ENCODE assay signal across 9 cellular contexts in the genomic region with DNA sequence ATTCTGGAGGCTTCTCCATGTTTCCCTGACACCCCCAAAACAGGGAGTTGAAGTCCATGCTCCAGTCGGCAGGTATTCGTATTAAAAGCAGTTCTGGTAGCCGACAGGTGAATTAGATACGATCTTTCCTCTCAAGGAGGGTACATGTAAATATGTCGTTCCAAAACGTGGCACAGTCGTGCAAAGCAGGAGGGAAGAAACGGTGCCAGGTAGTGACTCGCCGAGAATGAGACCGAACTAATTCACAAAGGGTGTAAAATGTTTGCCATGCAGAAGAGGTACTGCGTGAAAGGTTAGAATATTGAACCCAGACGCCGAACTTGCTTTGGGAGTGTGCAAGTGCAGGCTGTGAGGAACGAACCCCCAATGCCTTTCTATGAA. TPM values are rescaled to one million over a fixed set of nuclear protein-coding genes. Genes with fewer than 3 reads are reported as not detected.
A peak's percentile ranks its signal among the peaks of the same experiment; 100 is the strongest.
DNase-seq lines count a peak whose midpoint lies in the region; ATAC-seq lines count a peak whose summit lies in the region.
"Had no signal": no experiment of that assay in that cellular context is flagged by ENCODE, and none has a peak within 500 bp of the region (broad histone marks: within the 10 kb centered on the region; RNA-seq: fewer than 3 reads in every experiment).

No MANE protein-coding gene starts in this region.

- peak overlapping the region; percentile 8 for H3K27ac ChIP-seq in iPS-18a (ENCODE audit: low read length)

- no peak for ATAC-seq in activated CD8-positive, alpha-beta memory T cell treated with anti-CD3 and anti-CD28 coated beads, Interleukin-2, amount 10 ng/mL, durations not matched to agents 7 days and 5 days
- ATAC-seq in activated T-helper 17 cell treated with anti-CD3 and anti-CD28 coated beads, Interleukin-2, amount 50 U/mL, for 72 hours (replicated peaks): no peak
- no peak for ATAC-seq in stimulated activated naive CD8-positive, alpha-beta T cell treated with anti-CD3 and anti-CD28 coated beads, Interleukin-15, amount 100 ng/mL, for 72 hours
- ATAC-seq in GM21360 (IDR thresholded peaks at IDR 0.05; ENCODE audit: unreplicated experiment) (no peak), GM21576 (IDR thresholded peaks at IDR 0.05; ENCODE audit: unreplicated experiment) (no peak)

- CTCF ChIA-PET in activated CD8-positive, alpha-beta memory T cell treated with anti-CD3 and anti-CD28 coated beads, Interleukin-2, amount 10 ng/mL, durations not matched to agents 7 days and 5 days (lab: Charles Lee): interaction anchor here (0.7 kb wide), 1 partner anchor 10 kb away, joined by 3 read pairs; no protein-coding TSS in a partner anchor

- H3K4me3 ChIP-seq in iPS-18a (ENCODE audit: low read length): peak overlapping the region; percentile 100

- H3K4me1 Mint-ChIP-seq in activated CD8-positive, alpha-beta memory T cell treated with anti-CD3 and anti-CD28 coated beads, Interleukin-2, amount 10 ng/mL, durations not matched to agents 7 days and 5 days: peaks cover 30% of the 10 kb centered on the region
- peaks cover 5% of the 10 kb centered on the region for H3K4me1 Mint-ChIP-seq in activated T-helper 17 cell treated with anti-CD3 and anti-CD28 coated beads, Interleukin-2, amount 50 U/mL, for 72 hours
- peaks cover 28% of the 10 kb centered on the region for H3K4me1 Mint-ChIP-seq in stimulated activated naive CD8-positive, alpha-beta T cell treated with anti-CD3 and anti-CD28 coated beads, Interleukin-15, amount 100 ng/mL, for 72 hours

- no peaks in the 10 kb centered on the region for H3K9me3 Mint-ChIP-seq in activated CD8-positive, alpha-beta memory T cell treated with anti-CD3 and anti-CD28 coated beads, Interleukin-2, amount 10 ng/mL, durations not matched to agents 7 days and 5 days (ENCODE audit: low read depth)
- H3K9me3 Mint-ChIP-seq in activated T-helper 17 cell treated with anti-CD3 and anti-CD28 coated beads, Interleukin-2, amount 50 U/mL, for 72 hours: no peaks in the 10 kb centered on the region
- no peaks in the 10 kb centered on the region for H3K9me3 Mint-ChIP-seq in stimulated activated naive CD8-positive, alpha-beta T cell treated with anti-CD3 and anti-CD28 coated beads, Interleukin-15, amount 100 ng/mL, for 72 hours

- H3K36me3 ChIP-seq in iPS-18a (ENCODE audit: control insufficient read depth, low read depth, low read length): peaks cover 41% of the 10 kb centered on the region

- H3K36me3 Mint-ChIP-seq in activated CD8-positive, alpha-beta memory T cell treated with anti-CD3 and anti-CD28 coated beads, Interleukin-2, amount 10 ng/mL, durations not matched to agents 7 days and 5 days: peaks cover 24% of the 10 kb centered on the region
- H3K36me3 Mint-ChIP-seq in activated T-helper 17 cell treated with anti-CD3 and anti-CD28 coated beads, Interleukin-2, amount 50 U/mL, for 72 hours (ENCODE audit: low read depth): peaks cover 58% of the 10 kb centered on the region

- H3K9me3 ChIP-seq in iPS-18a (ENCODE audit: control insufficient read depth, low read depth, low read length): no peaks in the 10 kb centered on the region

- H3K4me3 Mint-ChIP-seq in activated CD8-positive, alpha-beta memory T cell treated with anti-CD3 and anti-CD28 coated beads, Interleukin-2, amount 10 ng/mL, durations not matched to agents 7 days and 5 days: peak overlapping the region; percentile 99
- peak overlapping the region; percentile 95 for H3K4me3 Mint-ChIP-seq in activated T-helper 17 cell treated with anti-CD3 and anti-CD28 coated beads, Interleukin-2, amount 50 U/mL, for 72 hours
- H3K4me3 Mint-ChIP-seq in stimulated activated naive CD8-positive, alpha-beta T cell treated with anti-CD3 and anti-CD28 coated beads, Interleukin-15, amount 100 ng/mL, for 72 hours: peak overlapping the region; percentile 94 to 99

- peak overlapping the region; percentile 92 for H3K9ac ChIP-seq in iPS-18a (ENCODE audit: low read length)

- peaks cover 2% of the 10 kb centered on the region for H3K4me1 ChIP-seq in iPS-18a (ENCODE audit: control insufficient read depth, low read depth, low read length)

- DNase-seq in activated CD8-positive, alpha-beta memory T cell treated with anti-CD3 and anti-CD28 coated beads, Interleukin-2, amount 10 ng/mL, durations not matched to agents 7 days and 5 days: no peak
- DNase-seq in activated CD8-positive, alpha-beta memory T cell treated with anti-CD3 and anti-CD28 coated beads, Interleukin-2, amount 50 U/mL, for 48 hours: no peak
- no peak for DNase-seq in stimulated activated naive CD8-positive, alpha-beta T cell treated with anti-CD3 and anti-CD28 coated beads, Interleukin-15, amount 100 ng/mL, for 72 hours
- DNase-seq in activated CD4-positive, alpha-beta T cell treated with anti-CD3 and anti-CD28 coated beads for 1 hour: no peak

- H3K27me3 ChIP-seq in iPS-18a (ENCODE audit: control insufficient read depth, insufficient read depth, low read length): no peaks in the 10 kb centered on the region

- no peaks in the 10 kb centered on the region for H3K27me3 Mint-ChIP-seq in activated CD8-positive, alpha-beta memory T cell treated with anti-CD3 and anti-CD28 coated beads, Interleukin-2, amount 10 ng/mL, durations not matched to agents 7 days and 5 days
- H3K27me3 Mint-ChIP-seq in activated T-helper 17 cell treated with anti-CD3 and anti-CD28 coated beads, Interleukin-2, amount 50 U/mL, for 72 hours: no peaks in the 10 kb centered on the region
- H3K27me3 Mint-ChIP-seq in stimulated activated naive CD8-positive, alpha-beta T cell treated with anti-CD3 and anti-CD28 coated beads, Interleukin-15, amount 100 ng/mL, for 72 hours: no peaks in the 10 kb centered on the region

- H3K27ac Mint-ChIP-seq in activated CD8-positive, alpha-beta memory T cell treated with anti-CD3 and anti-CD28 coated beads, Interleukin-2, amount 10 ng/mL, durations not matched to agents 7 days and 5 days: peak overlapping the region; percentile 99
- H3K27ac Mint-ChIP-seq in activated T-helper 17 cell treated with anti-CD3 and anti-CD28 coated beads, Interleukin-2, amount 50 U/mL, for 72 hours: peak overlapping the region; percentile 96
- peak overlapping the region; percentile 99 for H3K27ac Mint-ChIP-seq in stimulated activated naive CD8-positive, alpha-beta T cell treated with anti-CD3 and anti-CD28 coated beads, Interleukin-15, amount 100 ng/mL, for 72 hours

RNA-seq across cellular contexts. Expression of a gene that starts 0.5 kb away (rescaled TPM):
- 10 to 100 TPM; 36.6 to 38.3 TPM for total RNA-seq in activated CD8-positive, alpha-beta memory T cell treated with anti-CD3 and anti-CD28 coated beads, Interleukin-2, amount 10 ng/mL, durations not matched to agents 7 days and 5 days
- 10 to 100 TPM; 35.9 to 38.0 TPM for total RNA-seq in activated T-helper 17 cell treated with anti-CD3 and anti-CD28 coated beads, Interleukin-2, amount 50 U/mL, for 72 hours

RNA-seq across cellular contexts. Expression of a gene that starts 37.0 kb away (rescaled TPM):
- not detected for total RNA-seq in activated CD8-positive, alpha-beta memory T cell treated with anti-CD3 and anti-CD28 coated beads, Interleukin-2, amount 10 ng/mL, durations not matched to agents 7 days and 5 days
- not detected for total RNA-seq in activated T-helper 17 cell treated with anti-CD3 and anti-CD28 coated beads, Interleukin-2, amount 50 U/mL, for 72 hours
- total RNA-seq: dermis microvascular lymphatic vessel endothelial cell had no signal

RNA-seq across cellular contexts. Expression of a gene that starts 55.6 kb away (rescaled TPM):
- not detected for total RNA-seq in activated CD8-positive, alpha-beta memory T cell treated with anti-CD3 and anti-CD28 coated beads, Interleukin-2, amount 10 ng/mL, durations not matched to agents 7 days and 5 days
- total RNA-seq in activated T-helper 17 cell treated with anti-CD3 and anti-CD28 coated beads, Interleukin-2, amount 50 U/mL, for 72 hours: not detected
